8 cellular contexts compared by ENCODE assay signal in genomic region chr9:88387035-88387732, GRCh38. TPM values are rescaled to one million over a fixed set of nuclear protein-coding genes. Genes with fewer than 3 reads are reported as not detected.
DNase-seq lines count a peak whose midpoint lies in the region; ATAC-seq lines count a peak whose summit lies in the region.

No MANE protein-coding gene starts in this region.

- no peaks in the 10 kb centered on the region for H3K27me3 Mint-ChIP-seq in central memory CD8-positive, alpha-beta T cell

- DNase-seq in Right ventricle myocardium inferior (ENCODE audit: missing footprints) (no peak), cardiac septum (ENCODE audit: low spot score) (no peak), OCI-M1 (lab: John Stamatoyannopoulos, UW) (peak; percentile 63), left colon (peak; percentile 69 to 72), NCI-H1694 treated with DMSO at 0.1 percent for 48 hours (lab: John Stamatoyannopoulos, UW) (no peak)
- DNase-seq in central memory CD8-positive, alpha-beta T cell (ENCODE audit: low spot score in 2 of 2), result no peak
- peak; percentile 4 to 6 for DNase-seq in stimulated activated CD4-positive, alpha-beta T cell treated with anti-CD3 and anti-CD28 coated beads, Interleukin-4, amount 100 ng/mL, for 48 hours (ENCODE audit: low read depth in 2 of 2)

- peak overlapping the region; percentile 92 for H3K4me3 Mint-ChIP-seq in central memory CD8-positive, alpha-beta T cell

- H3K4me1 Mint-ChIP-seq in central memory CD8-positive, alpha-beta T cell, result peaks cover 14% of the 10 kb centered on the region

- H3K27ac Mint-ChIP-seq in central memory CD8-positive, alpha-beta T cell (ENCODE audit: low read depth), result peak overlapping the region; percentile 81

- no peaks in the 10 kb centered on the region for H3K9me3 Mint-ChIP-seq in central memory CD8-positive, alpha-beta T cell

- intact Hi-C loops in Right ventricle myocardium inferior (cut with DNase I), result loop anchor here (5.0 to 10.0 kb wide), 3 partner anchors 195 to 412 kb away; partner anchors contain the start of gene CDK20
- intact Hi-C loops in cardiac septum (cut with DNase I), result loop anchor here (5.0 kb wide), 1 partner anchor 215 kb away; no protein-coding TSS in a partner anchor
- intact Hi-C loops in left colon (cut with DNase I, micrococcal nuclease), result no loop called here

- ATAC-seq in Right ventricle myocardium inferior, result peak; percentile 40
- ATAC-seq in central memory CD8-positive, alpha-beta T cell (replicated peaks; ENCODE audit: extremely low read depth, poor library complexity, severe bottlenecking), result no peak
- ATAC-seq in left colon, result peak; percentile 68
- no peak for ATAC-seq in HG02885 (IDR thresholded peaks at IDR 0.05; ENCODE audit: poor library complexity, unreplicated experiment)

- peaks cover 20% of the 10 kb centered on the region for H3K36me3 Mint-ChIP-seq in central memory CD8-positive, alpha-beta T cell (ENCODE audit: insufficient read depth)

RNA-seq across cellular contexts. Expression of gene SPIN1, which starts 1.1 kb away (rescaled TPM):
- total RNA-seq in Right ventricle myocardium inferior (48.8 TPM), cardiac septum (49.2 TPM), left colon (10 to 100 TPM; 57.5 to 70.4 TPM)

Comparison
In these comparisons a context has a peak if more than half of its experiments do, and no peak if none do; other contexts are left out.
1. ATAC-seq: peak in Right ventricle myocardium inferior (single experiment) and left colon (single experiment); none in central memory CD8-positive, alpha-beta T cell (single experiment) and HG02885 (single experiment).
2. DNase-seq: peak in OCI-M1 (single experiment), left colon (2 of 2) and stimulated activated CD4-positive, alpha-beta T cell treated with anti-CD3 and anti-CD28 coated beads, Interleukin-4, amount 100 ng/mL, for 48 hours (2 of 2); none in Right ventricle myocardium inferior (single experiment), cardiac septum (single experiment), central memory CD8-positive, alpha-beta T cell (0 of 2) and NCI-H1694 treated with DMSO at 0.1 percent for 48 hours (single experiment).
3. intact Hi-C loops: an anchor here in Right ventricle myocardium inferior (5.0 to 10.0 kb wide) and cardiac septum (5.0 kb wide); none called in left colon.